19 cellular contexts compared by ENCODE assay signal in genomic region chr7:1324028-1324900, GRCh38.
DNase-seq lines count a peak whose midpoint lies in the region; ATAC-seq, FAIRE-seq and TF ChIP-seq lines count a peak whose summit lies in the region.
"Had no signal": no experiment of that assay in that cellular context is flagged by ENCODE, and none has a peak within 500 bp of the region (broad histone marks: within the 10 kb centered on the region; RNA-seq: fewer than 3 reads in every experiment).

No MANE protein-coding gene starts in this region.

- BruUV-seq in K562 (replicated peaks; lab: Mats Ljungman, UMichigan) (no TSS peak), HepG2 (replicated peaks; lab: Mats Ljungman, UMichigan) (no TSS peak)

- no peaks in the 10 kb centered on the region for H3K9me1 ChIP-seq in K562 (ENCODE audit: control insufficient read depth, insufficient read depth, low read length)

- H3K4me1 ChIP-seq in K562 (replicated peaks in 1 of 2; ENCODE audit: control insufficient read depth in 2 of 2, insufficient read depth in 2 of 2, low read length in 2 of 2) (peaks cover 0 to 23% of the 10 kb centered on the region in 2 experiments; a peak in 2 of 5 replicates), HepG2 (ENCODE audit: insufficient read depth, low read length) (peaks cover 7% of the 10 kb centered on the region; the same call in 1 of the 2 replicates), spleen (no peaks in the 10 kb centered on the region), ovary (ENCODE audit: insufficient read depth) (no peaks in the 10 kb centered on the region)

- H3K36me3 Mint-ChIP-seq in CD14-positive monocyte, result no peaks in the 10 kb centered on the region

- no peak for ATAC-seq in K562
- ATAC-seq in HepG2, result no peak

- H3K9ac ChIP-seq in K562 (ENCODE audit: insufficient read depth in 1 of 2, low read depth in 2 of 2, low read length in 2 of 2) (no peak overlapping the region), HepG2 (ENCODE audit: insufficient read depth, low read depth, low read length) (no peak overlapping the region)

- no peak for TF ChIP-seq RAD21 in K562 (CRISPR knock-in tag; conservative IDR thresholded peaks at IDR 0.05 in 1 of 2, IDR thresholded peaks at IDR 0.05 in 1 of 2)
- TF ChIP-seq RAD21 in HepG2 (CRISPR knock-in tag; IDR thresholded peaks at IDR 0.05), result no peak

- H3K36me3 ChIP-seq in K562 (ENCODE audit: control insufficient read depth, insufficient read depth, low read length) (no peaks in the 10 kb centered on the region), HepG2 (replicated peaks in 1 of 2; ENCODE audit: control insufficient read depth in 1 of 2, insufficient read depth in 2 of 2, low read length in 2 of 2) (no peaks in the 10 kb centered on the region), spleen (no peaks in the 10 kb centered on the region), ovary (no peaks in the 10 kb centered on the region)
- H3K36me3 ChIP-seq: MG63 had no signal

- no peak for TF ChIP-seq POLR2A in K562 (conservative IDR thresholded peaks at IDR 0.05)
- TF ChIP-seq POLR2A in HepG2 (IDR thresholded peaks at IDR 0.05; ENCODE audit: insufficient read depth in 1 of 2, low read depth in 2 of 2, low read length in 2 of 2), result no peak
- TF ChIP-seq POLR2A in spleen (IDR thresholded peaks at IDR 0.05), result no peak
- TF ChIP-seq POLR2A in ovary (IDR thresholded peaks at IDR 0.05), result no peak

- peak overlapping the region in 1 of 2 donors; percentile 23 for H3K4me3 Mint-ChIP-seq in CD14-positive monocyte

- H3K4me3 ChIP-seq in K562 (no peak overlapping the region), HepG2 (replicated peaks in 1 of 3; ENCODE audit: insufficient read depth in 1 of 3, low read depth in 2 of 3, low read length in 3 of 3) (no peak overlapping the region), spleen (no peak overlapping the region), ovary (no peak overlapping the region)
- H3K4me3 ChIP-seq: MG63 had no signal

- H3K27me3 Mint-ChIP-seq in CD14-positive monocyte (ENCODE audit: low read depth in 3 of 3), result peaks cover 6 to 38% (median 7%) of the 10 kb centered on the region in 3 donors

- no peaks in the 10 kb centered on the region for H3K79me2 ChIP-seq in K562 (ENCODE audit: control insufficient read depth, insufficient read depth, low read length)
- H3K79me2 ChIP-seq in HepG2 (ENCODE audit: insufficient read depth, low read length), result no peaks in the 10 kb centered on the region

- no peak overlapping the region for H3K27ac ChIP-seq in K562 (ENCODE audit: extremely low read depth, low read depth, low read length)
- no peak overlapping the region for H3K27ac ChIP-seq in HepG2 (ENCODE audit: extremely low read length, insufficient read depth, low read length)
- no peak overlapping the region for H3K27ac ChIP-seq in spleen
- H3K27ac ChIP-seq in ovary, result no peak overlapping the region
- H3K27ac ChIP-seq: C4-2B had no signal

- TF ChIP-seq CTCF in CD14-positive monocyte (IDR thresholded peaks at IDR 0.05) (no peak), K562 (IDR thresholded peaks at IDR 0.05 in 2 of 3, conservative IDR thresholded peaks at IDR 0.05 in 1 of 3; ENCODE audit: insufficient read depth in 2 of 3, low read depth in 1 of 3, low read length in 3 of 3) (no peak), HepG2 (CRISPR knock-in tag; IDR thresholded peaks at IDR 0.05) (no peak), spleen (IDR thresholded peaks at IDR 0.05 in 8 of 11, conservative IDR thresholded peaks at IDR 0.05 in 3 of 11) (no peak), ovary (IDR thresholded peaks at IDR 0.05) (no peak)

- H3K4me1 Mint-ChIP-seq in CD14-positive monocyte, result no peaks in the 10 kb centered on the region

- CTCF ChIA-PET in K562 (lab: Yijun Ruan, JAX; ENCODE audit: low intra/inter-chr PET ratio), result no interaction called here
- CTCF ChIA-PET in HepG2 (lab: Yijun Ruan, JAX; ENCODE audit: low intra/inter-chr PET ratio, low total read pairs), result no interaction called here

- 3% methylated on average over 23 of the region's 30 CpGs for WGBS in K562 (ENCODE audit: insufficient coverage, low coverage, missing lambda C conversion rate)
- 21% methylated on average over 15 of the region's 30 CpGs for WGBS in HepG2 (ENCODE audit: low lambda C conversion rate)
- WGBS in spleen, 5 donors, result 61 to 73% (median 70%) methylated on average over 24 to 30 of the region's 30 CpGs
- 72 to 84% (median 83%) methylated on average over 30 of the region's 30 CpGs for WGBS in ovary, 3 donors

- H2AFZ ChIP-seq in K562 (ENCODE audit: low read depth, low read length), result no peak overlapping the region
- H2AFZ ChIP-seq in HepG2 (ENCODE audit: low read length), result no peak overlapping the region

- H3K4me2 ChIP-seq in K562 (ENCODE audit: insufficient read depth, low read length), result no peak overlapping the region
- H3K4me2 ChIP-seq in HepG2 (ENCODE audit: low read depth, low read length), result no peak overlapping the region

- intact Hi-C loops in CD14-positive monocyte (cut with micrococcal nuclease), result no loop called here
- intact Hi-C loops in K562 (cut with micrococcal nuclease), result no loop called here
- intact Hi-C loops in HepG2 (cut with micrococcal nuclease; ENCODE audit: unreplicated experiment), result no loop called here
- intact Hi-C loops in spleen (cut with DNase I; ENCODE audit: low total_unique reads), result no loop called here
- intact Hi-C loops in ovary (cut with DNase I), result no loop called here

- H3K27me3 ChIP-seq in K562 (ENCODE audit: control insufficient read depth in 2 of 2, insufficient read depth in 2 of 2, low read length in 2 of 2) (peaks cover 32 to 48% of the 10 kb centered on the region in 2 experiments), HepG2 (ENCODE audit: control insufficient read depth in 1 of 2, insufficient read depth in 2 of 2, low read length in 2 of 2) (peaks cover 15 to 37% of the 10 kb centered on the region in 2 experiments; a peak in 3 of 5 replicates), spleen (replicated peaks in 1 of 7) (peaks cover 0 to 66% (median 46%) of the 10 kb centered on the region in 7 donors), ovary (peaks cover 3% of the 10 kb centered on the region)
- H3K27me3 ChIP-seq: MG63 had no signal

- TF ChIP-seq EP300 in K562 (IDR thresholded peaks at IDR 0.05; ENCODE audit: low read length) (no peak), HepG2 (IDR thresholded peaks at IDR 0.05; ENCODE audit: low read depth in 2 of 2, low read length in 2 of 2) (no peak), HepG2 (CRISPR knock-in tag; IDR thresholded peaks at IDR 0.05; ENCODE audit: borderline replicate concordance) (no peak), ovary (IDR thresholded peaks at IDR 0.05) (no peak)

- DNase-seq in CD14-positive monocyte (ENCODE audit: low spot score) (peak; percentile 30), K562 (ENCODE audit: extremely low read depth in 1 of 4, low spot score in 3 of 4) (no peak), HepG2 (ENCODE audit: low spot score) (no peak), spleen (peak; percentile 70), ovary (no peak), NCI-H1048 (lab: John Stamatoyannopoulos, UW) (no peak), cerebellar cortex (ENCODE audit: low spot score) (no peak)
- DNase-seq: AML-193, GOT3, MG63, NCI-H1417 treated with DMSO at 0.1 percent for 48 hours, NCI-H187, NCI-H446, OCI-M1, SHP77 had no signal

- in situ Hi-C loops in K562 (cut with MboI) (no loop called here), HepG2 (cut with HindIII; ENCODE audit: extremely low pct_ligation_motif_present, low pct_unique_long_range_greater_than_20kb) (no loop called here)

- H3K9me3 Mint-ChIP-seq in CD14-positive monocyte, result peaks cover 0 to 9% (median 2%) of the 10 kb centered on the region in 7 donors

- POLR2A ChIA-PET in K562 (lab: Yijun Ruan, JAX) (interaction anchor here (0.7 kb wide), 1 partner anchor 9 kb away, joined by 3 read pairs; no protein-coding TSS in a partner anchor), HepG2 (lab: Yijun Ruan, JAX) (no interaction called here)

- H3K9me3 ChIP-seq in K562 (replicated peaks; ENCODE audit: control insufficient read depth, insufficient read depth, low read depth, low read length) (no peaks in the 10 kb centered on the region), HepG2 (ENCODE audit: low read length) (no peaks in the 10 kb centered on the region), spleen (no peaks in the 10 kb centered on the region), ovary (no peaks in the 10 kb centered on the region)
- H3K9me3 ChIP-seq: MG63 had no signal

- no peak for FAIRE-seq in K562 (lab: Jason Lieb, UNC)
- no peak for FAIRE-seq in HepG2 (lab: Jason Lieb, UNC)
- FAIRE-seq: G401.6, GM12892, RCC 7860 had no signal

- H4K20me1 ChIP-seq in K562 (replicated peaks; ENCODE audit: control insufficient read depth, insufficient read depth, low read length) (no peaks in the 10 kb centered on the region), HepG2 (ENCODE audit: insufficient read depth, low read length) (no peaks in the 10 kb centered on the region)

- H3K27ac Mint-ChIP-seq in CD14-positive monocyte, result no peak overlapping the region

TF ChIP-seq in K562, 482 proteins besides CTCF, POLR2A, EP300 and RAD21:
- TF ChIP-seq ZNF23 (CRISPR knock-in tag; IDR thresholded peaks at IDR 0.05), result no peak
- no peak for TF ChIP-seq ETV5 (CRISPR knock-in tag; IDR thresholded peaks at IDR 0.05; ENCODE audit: low read depth)
- no peak for TF ChIP-seq ZKSCAN3 (CRISPR knock-in tag; IDR thresholded peaks at IDR 0.05)
- TF ChIP-seq ZBTB1 (CRISPR knock-in tag; IDR thresholded peaks at IDR 0.05; ENCODE audit: borderline replicate concordance, low read depth), result no peak
- TF ChIP-seq ZNF24 (IDR thresholded peaks at IDR 0.05), result peak; percentile 82
- TF ChIP-seq ZFP36 (IDR thresholded peaks at IDR 0.05; ENCODE audit: low read depth, low read length, partially characterized antibody), result peak; percentile 53
- no peak for TF ChIP-seq HLTF (IDR thresholded peaks at IDR 0.05)

TF ChIP-seq in HepG2, 621 proteins besides CTCF, POLR2A, EP300 and RAD21:
- no peak for TF ChIP-seq SNAI1 (CRISPR knock-in tag; IDR thresholded peaks at IDR 0.05; ENCODE audit: borderline replicate concordance)
- TF ChIP-seq HNF4A (CRISPR knock-in tag; IDR thresholded peaks at IDR 0.05), result no peak
- peak; percentile 55; the same call in 1 of the 2 replicates for TF ChIP-seq ZNF629 (CRISPR knock-in tag; conservative IDR thresholded peaks at IDR 0.05)

Comparison
In these comparisons a context has a peak if more than half of its experiments do, and no peak if none do; other contexts are left out.
1. DNase-seq: peak in CD14-positive monocyte (single experiment) and spleen (single experiment); none in K562 (0 of 4), HepG2 (single experiment), ovary (0 of 5), NCI-H1048 (single experiment) and cerebellar cortex (single experiment).